In the genomic region with DNA sequence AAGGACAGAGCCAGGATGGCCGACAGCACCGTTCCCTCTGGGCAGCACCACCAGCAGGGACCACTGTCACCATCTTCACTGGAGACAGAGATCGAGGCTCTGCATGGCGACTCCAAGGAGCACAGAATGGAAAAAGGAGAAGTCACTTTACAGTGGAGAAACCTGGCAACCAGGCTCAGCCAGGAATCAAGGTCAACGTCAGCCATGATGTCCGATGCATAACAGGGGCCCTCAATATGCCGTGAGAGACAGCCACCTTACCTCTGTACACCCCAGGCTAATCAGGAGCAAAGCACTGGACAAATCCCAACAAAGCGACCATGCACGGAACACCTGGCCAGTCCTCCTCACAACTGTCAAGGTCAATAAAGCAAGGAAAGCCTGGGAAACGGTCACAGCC, we compare ENCODE assay signal across 1 cellular context.
TF ChIP-seq lines count a peak whose summit lies in the region.

No MANE protein-coding gene starts in this region.

TF ChIP-seq in K562, 482 proteins besides CTCF, POLR2A, EP300 and RAD21:
- TF ChIP-seq, protein P1, sequence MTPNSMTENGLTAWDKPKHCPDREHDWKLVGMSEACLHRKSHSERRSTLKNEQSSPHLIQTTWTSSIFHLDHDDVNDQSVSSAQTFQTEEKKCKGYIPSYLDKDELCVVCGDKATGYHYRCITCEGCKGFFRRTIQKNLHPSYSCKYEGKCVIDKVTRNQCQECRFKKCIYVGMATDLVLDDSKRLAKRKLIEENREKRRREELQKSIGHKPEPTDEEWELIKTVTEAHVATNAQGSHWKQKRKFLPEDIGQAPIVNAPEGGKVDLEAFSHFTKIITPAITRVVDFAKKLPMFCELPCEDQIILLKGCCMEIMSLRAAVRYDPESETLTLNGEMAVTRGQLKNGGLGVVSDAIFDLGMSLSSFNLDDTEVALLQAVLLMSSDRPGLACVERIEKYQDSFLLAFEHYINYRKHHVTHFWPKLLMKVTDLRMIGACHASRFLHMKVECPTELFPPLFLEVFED (CRISPR knock-in tag; conservative IDR thresholded peaks at IDR 0.05), result no peak
- no peak for TF ChIP-seq PHB2 (IDR thresholded peaks at IDR 0.05; ENCODE audit: low read depth)
- TF ChIP-seq, protein P2, sequence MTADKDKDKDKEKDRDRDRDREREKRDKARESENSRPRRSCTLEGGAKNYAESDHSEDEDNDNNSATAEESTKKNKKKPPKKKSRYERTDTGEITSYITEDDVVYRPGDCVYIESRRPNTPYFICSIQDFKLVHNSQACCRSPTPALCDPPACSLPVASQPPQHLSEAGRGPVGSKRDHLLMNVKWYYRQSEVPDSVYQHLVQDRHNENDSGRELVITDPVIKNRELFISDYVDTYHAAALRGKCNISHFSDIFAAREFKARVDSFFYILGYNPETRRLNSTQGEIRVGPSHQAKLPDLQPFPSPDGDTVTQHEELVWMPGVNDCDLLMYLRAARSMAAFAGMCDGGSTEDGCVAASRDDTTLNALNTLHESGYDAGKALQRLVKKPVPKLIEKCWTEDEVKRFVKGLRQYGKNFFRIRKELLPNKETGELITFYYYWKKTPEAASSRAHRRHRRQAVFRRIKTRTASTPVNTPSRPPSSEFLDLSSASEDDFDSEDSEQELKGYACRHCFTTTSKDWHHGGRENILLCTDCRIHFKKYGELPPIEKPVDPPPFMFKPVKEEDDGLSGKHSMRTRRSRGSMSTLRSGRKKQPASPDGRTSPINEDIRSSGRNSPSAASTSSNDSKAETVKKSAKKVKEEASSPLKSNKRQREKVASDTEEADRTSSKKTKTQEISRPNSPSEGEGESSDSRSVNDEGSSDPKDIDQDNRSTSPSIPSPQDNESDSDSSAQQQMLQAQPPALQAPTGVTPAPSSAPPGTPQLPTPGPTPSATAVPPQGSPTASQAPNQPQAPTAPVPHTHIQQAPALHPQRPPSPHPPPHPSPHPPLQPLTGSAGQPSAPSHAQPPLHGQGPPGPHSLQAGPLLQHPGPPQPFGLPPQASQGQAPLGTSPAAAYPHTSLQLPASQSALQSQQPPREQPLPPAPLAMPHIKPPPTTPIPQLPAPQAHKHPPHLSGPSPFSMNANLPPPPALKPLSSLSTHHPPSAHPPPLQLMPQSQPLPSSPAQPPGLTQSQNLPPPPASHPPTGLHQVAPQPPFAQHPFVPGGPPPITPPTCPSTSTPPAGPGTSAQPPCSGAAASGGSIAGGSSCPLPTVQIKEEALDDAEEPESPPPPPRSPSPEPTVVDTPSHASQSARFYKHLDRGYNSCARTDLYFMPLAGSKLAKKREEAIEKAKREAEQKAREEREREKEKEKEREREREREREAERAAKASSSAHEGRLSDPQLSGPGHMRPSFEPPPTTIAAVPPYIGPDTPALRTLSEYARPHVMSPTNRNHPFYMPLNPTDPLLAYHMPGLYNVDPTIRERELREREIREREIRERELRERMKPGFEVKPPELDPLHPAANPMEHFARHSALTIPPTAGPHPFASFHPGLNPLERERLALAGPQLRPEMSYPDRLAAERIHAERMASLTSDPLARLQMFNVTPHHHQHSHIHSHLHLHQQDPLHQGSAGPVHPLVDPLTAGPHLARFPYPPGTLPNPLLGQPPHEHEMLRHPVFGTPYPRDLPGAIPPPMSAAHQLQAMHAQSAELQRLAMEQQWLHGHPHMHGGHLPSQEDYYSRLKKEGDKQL (CRISPR knock-in tag; IDR thresholded peaks at IDR 0.05; ENCODE audit: borderline replicate concordance), result no peak
- TF ChIP-seq, protein P3, sequence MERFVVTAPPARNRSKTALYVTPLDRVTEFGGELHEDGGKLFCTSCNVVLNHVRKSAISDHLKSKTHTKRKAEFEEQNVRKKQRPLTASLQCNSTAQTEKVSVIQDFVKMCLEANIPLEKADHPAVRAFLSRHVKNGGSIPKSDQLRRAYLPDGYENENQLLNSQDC (CRISPR knock-in tag; IDR thresholded peaks at IDR 0.05), result no peak
- TF ChIP-seq, protein P4, sequence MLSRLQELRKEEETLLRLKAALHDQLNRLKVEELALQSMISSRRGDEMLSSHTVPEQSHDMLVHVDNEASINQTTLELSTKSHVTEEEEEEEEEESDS (CRISPR knock-in tag; IDR thresholded peaks at IDR 0.05), result no peak
- TF ChIP-seq SPI1 (IDR thresholded peaks at IDR 0.05; ENCODE audit: borderline replicate concordance, low read depth, low read length), result peak; percentile 54; the same call in 1 of the 2 replicates
- TF ChIP-seq ZNF695 (CRISPR knock-in tag; IDR thresholded peaks at IDR 0.05), result no peak
- TF ChIP-seq, protein P5, sequence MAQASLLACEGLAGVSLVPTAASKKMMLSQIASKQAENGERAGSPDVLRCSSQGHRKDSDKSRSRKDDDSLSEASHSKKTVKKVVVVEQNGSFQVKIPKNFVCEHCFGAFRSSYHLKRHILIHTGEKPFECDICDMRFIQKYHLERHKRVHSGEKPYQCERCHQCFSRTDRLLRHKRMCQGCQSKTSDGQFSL (CRISPR knock-in tag; IDR thresholded peaks at IDR 0.05), result no peak
- TF ChIP-seq, protein P5 (tag; IDR thresholded peaks at IDR 0.05), result no peak
- TF ChIP-seq BACH1 (tag; IDR thresholded peaks at IDR 0.05), result no peak
- no peak for TF ChIP-seq HIVEP1 (CRISPR knock-in tag; IDR thresholded peaks at IDR 0.05)
- no peak for TF ChIP-seq ZNF766 (CRISPR knock-in tag; conservative IDR thresholded peaks at IDR 0.05)
- no peak for TF ChIP-seq RAD51 (IDR thresholded peaks at IDR 0.05; ENCODE audit: borderline replicate concordance, low read depth)
- TF ChIP-seq RFX7 (CRISPR knock-in tag; IDR thresholded peaks at IDR 0.05), result no peak
- TF ChIP-seq, protein P6, sequence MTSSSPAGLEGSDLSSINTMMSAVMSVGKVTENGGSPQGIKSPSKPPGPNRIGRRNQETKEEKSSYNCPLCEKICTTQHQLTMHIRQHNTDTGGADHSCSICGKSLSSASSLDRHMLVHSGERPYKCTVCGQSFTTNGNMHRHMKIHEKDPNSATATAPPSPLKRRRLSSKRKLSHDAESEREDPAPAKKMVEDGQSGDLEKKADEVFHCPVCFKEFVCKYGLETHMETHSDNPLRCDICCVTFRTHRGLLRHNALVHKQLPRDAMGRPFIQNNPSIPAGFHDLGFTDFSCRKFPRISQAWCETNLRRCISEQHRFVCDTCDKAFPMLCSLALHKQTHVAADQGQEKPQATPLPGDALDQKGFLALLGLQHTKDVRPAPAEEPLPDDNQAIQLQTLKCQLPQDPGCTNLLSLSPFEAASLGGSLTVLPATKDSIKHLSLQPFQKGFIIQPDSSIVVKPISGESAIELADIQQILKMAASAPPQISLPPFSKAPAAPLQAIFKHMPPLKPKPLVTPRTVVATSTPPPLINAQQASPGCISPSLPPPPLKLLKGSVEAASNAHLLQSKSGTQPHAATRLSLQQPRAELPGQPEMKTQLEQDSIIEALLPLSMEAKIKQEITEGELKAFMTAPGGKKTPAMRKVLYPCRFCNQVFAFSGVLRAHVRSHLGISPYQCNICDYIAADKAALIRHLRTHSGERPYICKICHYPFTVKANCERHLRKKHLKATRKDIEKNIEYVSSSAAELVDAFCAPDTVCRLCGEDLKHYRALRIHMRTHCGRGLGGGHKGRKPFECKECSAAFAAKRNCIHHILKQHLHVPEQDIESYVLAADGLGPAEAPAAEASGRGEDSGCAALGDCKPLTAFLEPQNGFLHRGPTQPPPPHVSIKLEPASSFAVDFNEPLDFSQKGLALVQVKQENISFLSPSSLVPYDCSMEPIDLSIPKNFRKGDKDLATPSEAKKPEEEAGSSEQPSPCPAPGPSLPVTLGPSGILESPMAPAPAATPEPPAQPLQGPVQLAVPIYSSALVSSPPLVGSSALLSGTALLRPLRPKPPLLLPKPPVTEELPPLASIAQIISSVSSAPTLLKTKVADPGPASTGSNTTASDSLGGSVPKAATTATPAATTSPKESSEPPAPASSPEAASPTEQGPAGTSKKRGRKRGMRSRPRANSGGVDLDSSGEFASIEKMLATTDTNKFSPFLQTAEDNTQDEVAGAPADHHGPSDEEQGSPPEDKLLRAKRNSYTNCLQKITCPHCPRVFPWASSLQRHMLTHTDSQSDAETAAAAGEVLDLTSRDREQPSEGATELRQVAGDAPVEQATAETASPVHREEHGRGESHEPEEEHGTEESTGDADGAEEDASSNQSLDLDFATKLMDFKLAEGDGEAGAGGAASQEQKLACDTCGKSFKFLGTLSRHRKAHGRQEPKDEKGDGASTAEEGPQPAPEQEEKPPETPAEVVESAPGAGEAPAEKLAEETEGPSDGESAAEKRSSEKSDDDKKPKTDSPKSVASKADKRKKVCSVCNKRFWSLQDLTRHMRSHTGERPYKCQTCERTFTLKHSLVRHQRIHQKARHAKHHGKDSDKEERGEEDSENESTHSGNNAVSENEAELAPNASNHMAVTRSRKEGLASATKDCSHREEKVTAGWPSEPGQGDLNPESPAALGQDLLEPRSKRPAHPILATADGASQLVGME (CRISPR knock-in tag; IDR thresholded peaks at IDR 0.05), result no peak
- TF ChIP-seq MYC (IDR thresholded peaks at IDR 0.05; ENCODE audit: low read depth, low read length), result no peak
- TF ChIP-seq MYC (CRISPR knock-in tag; IDR thresholded peaks at IDR 0.05; ENCODE audit: borderline replicate concordance, low read depth), result no peak
- TF ChIP-seq ESRRA (IDR thresholded peaks at IDR 0.05; ENCODE audit: borderline replicate concordance, low read depth), result peak; percentile 63
- TF ChIP-seq ZNF24 (IDR thresholded peaks at IDR 0.05), result no peak
- no peak for TF ChIP-seq TCFL5 (CRISPR knock-in tag; conservative IDR thresholded peaks at IDR 0.05)
